26 cellular contexts compared by ENCODE assay signal in the genomic region with DNA sequence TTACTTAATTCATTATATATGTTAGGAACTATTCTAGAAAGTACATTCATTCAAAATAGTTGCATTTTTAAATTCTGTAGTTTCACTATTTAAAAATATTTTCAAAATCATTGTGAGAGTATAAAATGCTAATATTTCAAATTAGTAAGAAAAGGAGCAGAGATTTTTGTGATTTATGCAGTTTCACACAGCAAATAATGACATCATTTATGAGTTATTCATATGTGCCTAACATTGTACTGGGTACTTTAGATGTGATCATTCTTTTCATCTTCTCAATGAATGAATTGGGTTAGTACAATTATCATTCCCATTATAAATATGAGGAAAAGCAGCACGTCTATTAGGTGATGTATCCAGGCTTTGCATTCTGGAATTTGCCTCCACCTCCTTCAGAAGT.
DNase-seq lines count a peak whose midpoint lies in the region; ATAC-seq, FAIRE-seq and TF ChIP-seq lines count a peak whose summit lies in the region.
"Had no signal": no experiment of that assay in that cellular context is flagged by ENCODE, and none has a peak within 500 bp of the region (broad histone marks: within the 10 kb centered on the region; RNA-seq: fewer than 3 reads in every experiment).

No MANE protein-coding gene starts in this region.

- H3K4me1 ChIP-seq in cardiac muscle cell (ENCODE audit: low read depth): peaks cover 5% of the 10 kb centered on the region
- no peaks in the 10 kb centered on the region for H3K4me1 ChIP-seq in HEK293 (ENCODE audit: control insufficient read depth, insufficient read depth, low read length)
- no peaks in the 10 kb centered on the region for H3K4me1 ChIP-seq in GM12878 (ENCODE audit: control insufficient read depth, insufficient read depth, low read length)
- 0 out of 2 replicates have a peak, but pooled peaks cover 2% of the 10 kb centered on the region for H3K4me1 ChIP-seq in GM23338 (ENCODE audit: insufficient read depth)
- H3K4me1 ChIP-seq: BLaER1 had no signal

- no peaks in the 10 kb centered on the region for H3K9me3 Mint-ChIP-seq in GM23338

- 0% methylated on average over 1 of the region's 1 CpG for WGBS in GM12878 (ENCODE audit: insufficient coverage, insufficient replicate concordance, low lambda C conversion rate, missing lambda C conversion rate)

- no peaks in the 10 kb centered on the region for H3K79me2 ChIP-seq in GM12878 (ENCODE audit: control insufficient read depth, insufficient read depth, low read length)
- no peaks in the 10 kb centered on the region for H3K79me2 ChIP-seq in GM23338 (replicated peaks; ENCODE audit: insufficient read depth)

- POLR2A ChIA-PET in HEK293 (lab: Yijun Ruan, JAX) (no interaction called here), GM12878 (lab: Charles Lee) (interaction anchor here (1.0 kb wide), 1 partner anchor 12 kb away, joined by 3 read pairs; no protein-coding TSS in a partner anchor)

- H3K27me3 Mint-ChIP-seq in GM23338 (ENCODE audit: insufficient read depth, low read depth, poor library complexity): no peaks in the 10 kb centered on the region
- H3K27me3 Mint-ChIP-seq: B cell; CD4-positive, alpha-beta memory T cell; CD4-positive, CD25-positive, alpha-beta regulatory T cell; CD8-positive, alpha-beta memory T cell had no signal

- no peak overlapping the region for H3K9ac ChIP-seq in GM12878 (ENCODE audit: control insufficient read depth, insufficient read depth, low read length)
- H3K9ac ChIP-seq: BLaER1 had no signal

- H2AFZ ChIP-seq in GM12878 (ENCODE audit: control insufficient read depth, low read depth, low read length) (no peak overlapping the region), GM23338 (no peak overlapping the region)

- no peak for TF ChIP-seq POLR2A in GM12878 (IDR thresholded peaks at IDR 0.05; ENCODE audit: low read depth, low read length)

- intact Hi-C loops in left cardiac atrium (cut with DNase I) (no loop called here), GM12878 (cut with micrococcal nuclease; ENCODE audit: unreplicated experiment) (no loop called here)

- RAD21 ChIA-PET in GM12878 (lab: Charles Lee; ENCODE audit: unreplicated experiment): no interaction called here

- no peak overlapping the region for H3K4me3 Mint-ChIP-seq in GM23338
- H3K4me3 Mint-ChIP-seq: B cell; CD14-positive monocyte; CD4-positive, alpha-beta memory T cell; CD4-positive, CD25-positive, alpha-beta regulatory T cell; CD8-positive, alpha-beta memory T cell had no signal

- H3K27ac Mint-ChIP-seq in GM23338: no peak overlapping the region
- H3K27ac Mint-ChIP-seq: B cell; CD14-positive monocyte; CD4-positive, alpha-beta memory T cell; CD4-positive, CD25-positive, alpha-beta regulatory T cell; CD8-positive, alpha-beta memory T cell had no signal

- H3K27me3 ChIP-seq in cardiac muscle cell: no peaks in the 10 kb centered on the region
- H3K27me3 ChIP-seq in GM12878 (replicated peaks in 1 of 2; ENCODE audit: control insufficient read depth in 2 of 2, insufficient read depth in 2 of 2, low read length in 1 of 2): no peaks in the 10 kb centered on the region
- H3K27me3 ChIP-seq in GM23338 (ENCODE audit: insufficient read depth): no peaks in the 10 kb centered on the region
- H3K27me3 ChIP-seq: BLaER1 had no signal

- no peaks in the 10 kb centered on the region for H3K36me3 Mint-ChIP-seq in GM23338 (ENCODE audit: low read depth)
- H3K36me3 Mint-ChIP-seq: CD14-positive monocyte; CD4-positive, alpha-beta memory T cell; CD4-positive, CD25-positive, alpha-beta regulatory T cell; CD8-positive, alpha-beta memory T cell had no signal

- no peaks in the 10 kb centered on the region for H3F3A ChIP-seq in GM23338 (replicated peaks; ENCODE audit: low read depth)

- H4K20me1 ChIP-seq in GM12878 (ENCODE audit: control insufficient read depth, insufficient read depth): no peaks in the 10 kb centered on the region
- H4K20me1 ChIP-seq in GM23338 (replicated peaks; ENCODE audit: insufficient read depth): no peaks in the 10 kb centered on the region
- H4K20me1 ChIP-seq: BLaER1 had no signal

- CTCF ChIA-PET in HEK293 (lab: Yijun Ruan, JAX): no interaction called here
- CTCF ChIA-PET in GM12878 (lab: Yijun Ruan, JAX): interaction anchor here (1.2 kb wide), 1 partner anchor 39 kb away, joined by 3 read pairs; no protein-coding TSS in a partner anchor

- no TSS peak for BruUV-seq in GM12878 (replicated peaks; lab: Mats Ljungman, UMichigan)

- no peak for TF ChIP-seq EP300 in GM12878 (IDR thresholded peaks at IDR 0.05; ENCODE audit: borderline replicate concordance in 1 of 2, control insufficient read depth in 1 of 2, low read depth in 2 of 2, low read length in 2 of 2)

- no peak for TF ChIP-seq CTCF in cardiac muscle cell (IDR thresholded peaks at IDR 0.05; ENCODE audit: low read depth, low read length)
- no peak for TF ChIP-seq CTCF in HEK293 (tag by site-specific recombination; IDR thresholded peaks at IDR 0.05)
- no peak for TF ChIP-seq CTCF in GM12878 (IDR thresholded peaks at IDR 0.05 in 2 of 3, conservative IDR thresholded peaks at IDR 0.05 in 1 of 3; ENCODE audit: control insufficient read depth in 2 of 3, extremely low read depth in 1 of 3, insufficient read depth in 1 of 3, low read depth in 3 of 3, low read length in 3 of 3)
- no peak for TF ChIP-seq CTCF in GM23338 (conservative IDR thresholded peaks at IDR 0.05; ENCODE audit: low read depth in 2 of 2)

- H3K4me2 ChIP-seq in GM12878 (ENCODE audit: control insufficient read depth, insufficient read depth) (no peak overlapping the region), GM23338 (no peak overlapping the region)
- H3K4me2 ChIP-seq: BLaER1 had no signal

- no peak for DNase-seq in cardiac muscle cell (ENCODE audit: low read depth in 1 of 2, low spot score in 1 of 2)
- no peak for DNase-seq in left cardiac atrium
- no peak for DNase-seq in GM12878 (ENCODE audit: low read depth, low spot score)
- no peak for DNase-seq in GM23338 (ENCODE audit: low spot score)
- DNase-seq: AML-193; C1 segment of cervical spinal cord; CD4-positive, alpha-beta memory T cell; CD4-positive, CD25-positive, alpha-beta regulatory T cell; CD8-positive, alpha-beta memory T cell; COR-L47; DMS 273 treated with DMSO at 0.1 percent for 48 hours; DMS153; DMS53; DMS79; DND-41; EL; GDM1 had no signal

- no peaks in the 10 kb centered on the region for H3K9me2 ChIP-seq in GM23338 (ENCODE audit: insufficient read depth)

- peak overlapping the region; percentile 69 for H3K27ac ChIP-seq in cardiac muscle cell
- no peak overlapping the region for H3K27ac ChIP-seq in HEK293 (ENCODE audit: extremely low read depth, low read depth, low read length)
- no peak overlapping the region for H3K27ac ChIP-seq in GM12878 (ENCODE audit: control insufficient read depth, insufficient read depth)
- H3K27ac ChIP-seq in GM23338 (ENCODE audit: low read depth): no peak overlapping the region
- H3K27ac ChIP-seq: 22Rv1, A549, BLaER1 had no signal

- no peak for TF ChIP-seq RAD21 in GM12878 (IDR thresholded peaks at IDR 0.05; ENCODE audit: insufficient read depth, low read depth, low read length)

- H3K4me1 Mint-ChIP-seq in GM23338: peaks cover 2% of the 10 kb centered on the region
- H3K4me1 Mint-ChIP-seq: B cell; CD14-positive monocyte; CD4-positive, alpha-beta memory T cell; CD4-positive, CD25-positive, alpha-beta regulatory T cell; CD8-positive, alpha-beta memory T cell had no signal

- ATAC-seq in left cardiac atrium (no peak), GM12878 (peak; percentile 42), GM21360 (IDR thresholded peaks at IDR 0.05; ENCODE audit: unreplicated experiment) (no peak), GM23338 (no peak)
- ATAC-seq: A549 had no signal

- H3K36me3 ChIP-seq in cardiac muscle cell: no peaks in the 10 kb centered on the region
- H3K36me3 ChIP-seq in HEK293 (ENCODE audit: control insufficient read depth in 2 of 2, insufficient read depth in 1 of 2, low read length in 2 of 2): no peaks in the 10 kb centered on the region
- H3K36me3 ChIP-seq in GM12878 (ENCODE audit: control insufficient read depth in 2 of 2, insufficient read depth in 2 of 2, low read length in 1 of 2): no peaks in the 10 kb centered on the region
- no peaks in the 10 kb centered on the region for H3K36me3 ChIP-seq in GM23338 (ENCODE audit: insufficient read depth)
- H3K36me3 ChIP-seq: BLaER1 had no signal

- H3K4me3 ChIP-seq in cardiac muscle cell (no peak overlapping the region), HEK293 (ENCODE audit: low read depth, low read length) (no peak overlapping the region), GM12878 (no peak overlapping the region), GM23338 (no peak overlapping the region)
- H3K4me3 ChIP-seq: A549, BLaER1 had no signal

- in situ Hi-C loops in GM12878 (cut with MboI): no loop called here

- SMC1A ChIA-PET in GM12878 (lab: Charles Lee; ENCODE audit: uncharacterized antibody, unreplicated experiment): no interaction called here

- H3K9me3 ChIP-seq in cardiac muscle cell (ENCODE audit: low read depth) (no peaks in the 10 kb centered on the region), HEK293 (ENCODE audit: control insufficient read depth, insufficient read depth, low read depth, low read length) (no peaks in the 10 kb centered on the region), GM12878 (replicated peaks; ENCODE audit: control insufficient read depth, insufficient read depth, low read length) (no peaks in the 10 kb centered on the region)
- H3K9me3 ChIP-seq: A549, BLaER1 had no signal

- no peak for FAIRE-seq in GM12878 (lab: Jason Lieb, UNC)
- FAIRE-seq: A549, GM12891, GM19239 had no signal

TF ChIP-seq in GM23338, 12 proteins besides CTCF, POLR2A, EP300 and RAD21 (continues in another document):
- TF ChIP-seq POLR2AphosphoS5 (IDR thresholded peaks at IDR 0.05; ENCODE audit: low read depth) (no peak), ETS1 (IDR thresholded peaks at IDR 0.05) (no peak), JUNB (IDR thresholded peaks at IDR 0.05; ENCODE audit: unreplicated experiment) (no peak)
